ENCODE assay signal across 19 cellular contexts in the genomic region with DNA sequence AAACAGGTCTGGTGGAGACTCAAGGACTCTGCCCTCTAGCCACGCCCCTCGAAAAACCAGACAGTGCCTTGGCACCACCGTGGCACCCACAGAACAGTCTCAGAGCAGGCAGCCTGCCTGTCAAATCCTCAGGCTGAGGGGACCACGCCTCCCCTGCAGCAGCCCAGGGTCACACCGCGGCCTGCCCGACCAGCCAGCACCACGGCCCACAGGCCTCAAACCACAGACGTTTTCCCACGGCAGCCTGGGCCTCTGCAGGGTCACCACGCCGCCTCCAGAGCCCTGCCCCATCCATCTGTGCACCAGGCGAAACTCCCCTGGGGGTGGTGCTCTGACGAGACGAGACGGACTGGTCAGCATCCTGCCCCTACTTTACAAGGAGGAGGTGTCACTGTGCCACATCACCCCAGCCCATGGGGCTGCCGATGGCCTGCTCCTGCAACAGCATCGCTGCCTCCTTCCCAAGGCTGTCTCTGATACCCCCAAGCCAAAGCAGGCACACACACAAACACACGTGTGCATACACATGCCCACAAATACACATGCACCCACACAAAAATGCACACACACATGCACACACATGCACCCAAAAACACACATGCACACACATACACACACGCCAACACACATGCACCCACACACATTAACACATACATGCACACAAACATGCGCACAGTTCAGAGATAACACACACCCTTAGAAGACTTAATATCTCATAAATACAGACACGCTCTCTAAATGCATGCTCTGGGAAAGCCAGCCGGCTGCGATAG. TPM values are rescaled to one million over a fixed set of nuclear protein-coding genes. Genes with fewer than 3 reads are reported as not detected.
DNase-seq lines count a peak whose midpoint lies in the region; ATAC-seq and TF ChIP-seq lines count a peak whose summit lies in the region.
"Had no signal": no experiment of that assay in that cellular context is flagged by ENCODE, and none has a peak within 500 bp of the region (broad histone marks: within the 10 kb centered on the region; RNA-seq: fewer than 3 reads in every experiment).

No MANE protein-coding gene starts in this region.

- no peak overlapping the region for H3K4me2 ChIP-seq in Karpas-422 (ENCODE audit: low read depth, low read length, poor library complexity, severe bottlenecking)
- H3K4me2 ChIP-seq in MM.1S (ENCODE audit: low read depth, low read length), result no peak overlapping the region

- H3K27me3 Mint-ChIP-seq in chondrocyte (ENCODE audit: low read depth), result peaks cover 3% of the 10 kb centered on the region
- H3K27me3 Mint-ChIP-seq: activated B cell treated with CpG ODN at 0.5 μM for 24 hours had no signal

- H3K4me3 Mint-ChIP-seq in chondrocyte (ENCODE audit: unreplicated experiment), result no peak overlapping the region
- H3K4me3 Mint-ChIP-seq: activated B cell treated with CpG ODN at 0.5 μM for 24 hours; HFFc6; stimulated activated naive B cell treated with anti-CD40 and anti-IgM and Interleukin-4, amounts not matched to agents 10 μg/mL and 1 μg/mL and 100 μg/mL, for 72 hours had no signal

- peaks cover 4% of the 10 kb centered on the region for H3K4me1 Mint-ChIP-seq in chondrocyte (ENCODE audit: low read depth)
- H3K4me1 Mint-ChIP-seq: activated B cell treated with CpG ODN at 0.5 μM for 24 hours; stimulated activated naive B cell treated with anti-CD40 and anti-IgM and Interleukin-4, amounts not matched to agents 10 μg/mL and 1 μg/mL and 100 μg/mL, for 72 hours had no signal

- H4K20me1 ChIP-seq in Karpas-422 (ENCODE audit: insufficient read depth, low read depth, low read length), result no peaks in the 10 kb centered on the region
- H4K20me1 ChIP-seq in MM.1S (ENCODE audit: insufficient read depth, low read length), result no peaks in the 10 kb centered on the region

- no peak overlapping the region for H3K4me3 ChIP-seq in lower lobe of right lung
- no peak overlapping the region for H3K4me3 ChIP-seq in upper lobe of right lung
- no peak overlapping the region for H3K4me3 ChIP-seq in Karpas-422 (ENCODE audit: low read length)
- H3K4me3 ChIP-seq in MM.1S (ENCODE audit: low read length), result no peak overlapping the region
- H3K4me3 ChIP-seq: transverse colon had no signal

- no peaks in the 10 kb centered on the region for H3K9me3 ChIP-seq in lower lobe of right lung
- H3K9me3 ChIP-seq in upper lobe of right lung, result no peaks in the 10 kb centered on the region
- H3K9me3 ChIP-seq in Karpas-422 (ENCODE audit: low read length), result no peaks in the 10 kb centered on the region
- no peaks in the 10 kb centered on the region for H3K9me3 ChIP-seq in MM.1S (replicated peaks; ENCODE audit: insufficient read depth, low read length)
- H3K9me3 ChIP-seq: transverse colon had no signal

- H3K27ac Mint-ChIP-seq in chondrocyte (ENCODE audit: unreplicated experiment), result no peak overlapping the region
- H3K27ac Mint-ChIP-seq: activated B cell treated with CpG ODN at 0.5 μM for 24 hours; HFFc6; stimulated activated naive B cell treated with anti-CD40 and anti-IgM and Interleukin-4, amounts not matched to agents 10 μg/mL and 1 μg/mL and 100 μg/mL, for 72 hours had no signal

- H3K27me3 ChIP-seq in lower lobe of right lung (ENCODE audit: low read depth), result no peaks in the 10 kb centered on the region
- no peaks in the 10 kb centered on the region for H3K27me3 ChIP-seq in upper lobe of right lung
- no peaks in the 10 kb centered on the region for H3K27me3 ChIP-seq in Karpas-422 (ENCODE audit: low read length)
- peaks cover 63% of the 10 kb centered on the region for H3K27me3 ChIP-seq in MM.1S (replicated peaks; ENCODE audit: insufficient read depth, low read length)
- H3K27me3 ChIP-seq: transverse colon had no signal

- no peak for TF ChIP-seq CTCF in chondrocyte (IDR thresholded peaks at IDR 0.05)
- no peak for TF ChIP-seq CTCF in lower lobe of right lung (IDR thresholded peaks at IDR 0.05)
- TF ChIP-seq CTCF in upper lobe of right lung (IDR thresholded peaks at IDR 0.05), result no peak
- TF ChIP-seq CTCF in MM.1S (IDR thresholded peaks at IDR 0.05; ENCODE audit: low read length), result no peak

- no peak for ATAC-seq in lower lobe of right lung
- no peak for ATAC-seq in upper lobe of right lung
- ATAC-seq in HG02870 (IDR thresholded peaks at IDR 0.05; ENCODE audit: unreplicated experiment), result no peak
- ATAC-seq: Panc1; stimulated activated naive B cell treated with anti-CD40 and anti-IgM and Interleukin-4, amounts not matched to agents 10 μg/mL and 1 μg/mL and 100 μg/mL, for 72 hours had no signal

- H3K4me1 ChIP-seq in lower lobe of right lung, result no peaks in the 10 kb centered on the region
- H3K4me1 ChIP-seq in upper lobe of right lung, result no peaks in the 10 kb centered on the region
- H3K4me1 ChIP-seq in Karpas-422 (ENCODE audit: low read length), result peaks cover 11% of the 10 kb centered on the region
- no peaks in the 10 kb centered on the region for H3K4me1 ChIP-seq in MM.1S (ENCODE audit: low read length)
- H3K4me1 ChIP-seq: transverse colon had no signal

- peak; percentile 39 for DNase-seq in activated effector memory CD4-positive, alpha-beta T cell treated with anti-CD3 and anti-CD28 coated beads, Interleukin-2, amount 50 U/mL, for 16 hours
- DNase-seq in activated effector memory CD4-positive, alpha-beta T cell treated with Interleukin-2 at 50 U/mL for 16 hours, result no peak
- DNase-seq in chondrocyte (ENCODE audit: low spot score) (peak; percentile 75), lower lobe of right lung (peak; percentile 39), upper lobe of right lung (peak; percentile 60), Karpas-422 (no peak), MM.1S (no peak)
- DNase-seq: activated B cell treated with CpG ODN at 0.5 μM for 24 hours; amniotic stem cell; DMS79; HFFc6; midbrain; NCI-H748 treated with DMSO at 0.1 percent for 48 hours; small intestine; stimulated activated naive B cell treated with anti-CD40 and anti-IgM and Interleukin-4, amounts not matched to agents 10 μg/mL and 1 μg/mL and 100 μg/mL, for 72 hours; transverse colon had no signal

- H3K9me2 ChIP-seq in Karpas-422 (replicated peaks; ENCODE audit: insufficient read depth, low read length) (no peaks in the 10 kb centered on the region), MM.1S (replicated peaks; ENCODE audit: insufficient read depth, low read length) (no peaks in the 10 kb centered on the region)

- H3K9me3 Mint-ChIP-seq in chondrocyte (ENCODE audit: low read depth), result no peaks in the 10 kb centered on the region
- H3K9me3 Mint-ChIP-seq: activated B cell treated with CpG ODN at 0.5 μM for 24 hours; HFFc6; stimulated activated naive B cell treated with anti-CD40 and anti-IgM and Interleukin-4, amounts not matched to agents 10 μg/mL and 1 μg/mL and 100 μg/mL, for 72 hours had no signal

- H3K36me3 ChIP-seq in lower lobe of right lung (peaks cover 6% of the 10 kb centered on the region), upper lobe of right lung (no peaks in the 10 kb centered on the region), Karpas-422 (ENCODE audit: insufficient read depth, low read length) (no peaks in the 10 kb centered on the region), MM.1S (replicated peaks; ENCODE audit: insufficient read depth, low read length) (no peaks in the 10 kb centered on the region)
- H3K36me3 ChIP-seq: transverse colon had no signal

- intact Hi-C loops in lower lobe of right lung (cut with DNase I) (no loop called here), upper lobe of right lung (cut with DNase I) (loop anchor here (10.0 kb wide), 1 partner anchor 48 kb away; the partner anchor contains the start of gene RADIL)

- no peaks in the 10 kb centered on the region for H3F3A ChIP-seq in MM.1S (ENCODE audit: insufficient read depth, low read length)

- H2AFZ ChIP-seq in Karpas-422 (ENCODE audit: low read length) (no peak overlapping the region), MM.1S (ENCODE audit: low read length) (no peak overlapping the region)

- H3K27ac ChIP-seq in lower lobe of right lung, result no peak overlapping the region
- no peak overlapping the region for H3K27ac ChIP-seq in upper lobe of right lung
- no peak overlapping the region for H3K27ac ChIP-seq in Karpas-422 (ENCODE audit: low read length)
- H3K27ac ChIP-seq in MM.1S (ENCODE audit: low read length), result no peak overlapping the region
- H3K27ac ChIP-seq: transverse colon had no signal

- H3K9ac ChIP-seq in Karpas-422 (ENCODE audit: low read length), result no peak overlapping the region
- no peak overlapping the region for H3K9ac ChIP-seq in MM.1S (ENCODE audit: low read length)

- H3K79me2 ChIP-seq in Karpas-422 (ENCODE audit: low read length), result no peaks in the 10 kb centered on the region
- no peaks in the 10 kb centered on the region for H3K79me2 ChIP-seq in MM.1S (ENCODE audit: low read length)

- H3K36me3 Mint-ChIP-seq in chondrocyte (ENCODE audit: low read depth), result no peaks in the 10 kb centered on the region
- H3K36me3 Mint-ChIP-seq: stimulated activated naive B cell treated with anti-CD40 and anti-IgM and Interleukin-4, amounts not matched to agents 10 μg/mL and 1 μg/mL and 100 μg/mL, for 72 hours had no signal

RNA-seq across cellular contexts. Expression of gene PAPOLB, which starts 24.6 kb away (rescaled TPM):
- total RNA-seq in chondrocyte, result 0.05 TPM in 1 of 3 replicates, not detected in the others
- total RNA-seq in lower lobe of right lung, result 0.24 TPM
- 0.38 TPM for total RNA-seq in upper lobe of right lung
- not detected in 2 replicates for total RNA-seq in Karpas-422 (2014; rRNA removed; shearing (Covaris generic); ENCODE audit: low replicate concordance)
- total RNA-seq: A172, HFFc6 had no signal

RNA-seq across cellular contexts. Expression of gene RADIL, which starts 46.3 kb away (rescaled TPM):
- total RNA-seq in chondrocyte (0.82 to 1.2 TPM (median 1.00 TPM) in 3 replicates), lower lobe of right lung (9.7 TPM), upper lobe of right lung (7.3 TPM)
- total RNA-seq in Karpas-422 (2014; rRNA removed; shearing (Covaris generic); ENCODE audit: low replicate concordance), result not detected in 2 replicates
- total RNA-seq: activated B cell treated with CpG ODN at 0.5 μM for 24 hours had no signal

Comparison
In these comparisons a context has a peak if more than half of its experiments do, and no peak if none do; other contexts are left out.
1. DNase-seq: peak in activated effector memory CD4-positive, alpha-beta T cell treated with anti-CD3 and anti-CD28 coated beads, Interleukin-2, amount 50 U/mL, for 16 hours (single experiment), chondrocyte (single experiment), lower lobe of right lung (single experiment) and upper lobe of right lung (single experiment); none in activated effector memory CD4-positive, alpha-beta T cell treated with Interleukin-2 at 50 U/mL for 16 hours (single experiment), Karpas-422 (single experiment) and MM.1S (single experiment).